9 cellular contexts compared by ENCODE assay signal in genomic region chr5:64811050-64811640, GRCh38. TPM values are rescaled to one million over a fixed set of nuclear protein-coding genes. Genes with fewer than 3 reads are reported as not detected.
DNase-seq lines count a peak whose midpoint lies in the region; ATAC-seq and TF ChIP-seq lines count a peak whose summit lies in the region.
"Had no signal": no experiment of that assay in that cellular context is flagged by ENCODE, and none has a peak within 500 bp of the region (broad histone marks: within the 10 kb centered on the region; RNA-seq: fewer than 3 reads in every experiment).

No MANE protein-coding gene starts in this region.

- no peaks in the 10 kb centered on the region for H3K9me3 ChIP-seq in H9 (ENCODE audit: control insufficient read depth, low read depth, low read length)
- no peaks in the 10 kb centered on the region for H3K9me3 ChIP-seq in iPS DF 6.9 (ENCODE audit: control insufficient read depth, insufficient read depth, low read length)
- no peaks in the 10 kb centered on the region for H3K9me3 ChIP-seq in stomach

- no peak overlapping the region for H4K5ac ChIP-seq in H9 (ENCODE audit: insufficient read length, low read depth, low read length)

- no CpG with 5 or more reads among the region's 1 CpG for WGBS in H9 (ENCODE audit: extremely low coverage, insufficient read length, low lambda C conversion rate)
- WGBS in iPS DF 6.9 (ENCODE audit: insufficient coverage, insufficient read length), result no CpG with 5 or more reads among the region's 1 CpG
- 32 to 75% (median 56%) methylated on average over 1 of the region's 1 CpG for WGBS in stomach, 5 donors

- H3T11ph ChIP-seq in H9 (ENCODE audit: low read length), result no peak overlapping the region

- H3K14ac ChIP-seq in H9 (ENCODE audit: insufficient read depth, low read length), result no peak overlapping the region

- in situ Hi-C loops in G401 (cut with HindIII; ENCODE audit: low sequenced_read_pairs), result no loop called here

- DNase-seq in G401 (ENCODE audit: low spot score) (peak; percentile 63), H9 (no peak), NCI-H345 (lab: John Stamatoyannopoulos, UW) (peak; percentile 33), astrocyte of the hippocampus (ENCODE audit: low read depth, low spot score) (peak; percentile 62), iPS DF 6.9 (ENCODE audit: low read depth, low spot score) (peak; percentile 7), stomach (no peak)

- no peak overlapping the region for H3K4me3 Mint-ChIP-seq in H9
- H3K4me3 Mint-ChIP-seq: activated T-cell treated with anti-CD3 and anti-CD28 coated beads, Interleukin-2, amount 50 U/mL, for 72 hours had no signal

- intact Hi-C loops in stomach (cut with DNase I; ENCODE audit: low total_unique reads), result no loop called here

- no peak overlapping the region for H3K27ac Mint-ChIP-seq in H9
- H3K27ac Mint-ChIP-seq: activated T-cell treated with anti-CD3 and anti-CD28 coated beads, Interleukin-2, amount 50 U/mL, for 72 hours had no signal

- no peak overlapping the region for H2BK20ac ChIP-seq in H9 (ENCODE audit: low read depth, low read length, poor library complexity, severe bottlenecking)

- H3K9me3 Mint-ChIP-seq in H9, result no peaks in the 10 kb centered on the region
- H3K9me3 Mint-ChIP-seq: activated T-cell treated with anti-CD3 and anti-CD28 coated beads, Interleukin-2, amount 50 U/mL, for 72 hours had no signal

- no peak overlapping the region for H2BK12ac ChIP-seq in H9 (ENCODE audit: insufficient read length, low read depth, low read length)

- H2AK5ac ChIP-seq in H9 (ENCODE audit: insufficient read length, low read length), result no peak overlapping the region

- no peak overlapping the region for H4K8ac ChIP-seq in H9 (replicated peaks; ENCODE audit: insufficient read length, low read depth, low read length)

- H3K27me3 ChIP-seq in H9 (ENCODE audit: insufficient read depth, low read length) (no peaks in the 10 kb centered on the region), iPS DF 6.9 (ENCODE audit: control insufficient read depth, insufficient read depth, low read length) (no peaks in the 10 kb centered on the region), stomach (no peaks in the 10 kb centered on the region)

- H3K9ac ChIP-seq in H9 (ENCODE audit: extremely low read depth, insufficient read length, low read length), result no peak overlapping the region

- no peak overlapping the region for H3K23ac ChIP-seq in H9 (ENCODE audit: insufficient read length, low read depth, low read length)

- no peak overlapping the region for H3K56ac ChIP-seq in H9 (ENCODE audit: insufficient read length, low read depth, low read length)

- TF ChIP-seq CTCF in H9 (conservative IDR thresholded peaks at IDR 0.05) (peak; percentile 83), stomach (IDR thresholded peaks at IDR 0.05) (peak in 5 of 7 experiments; percentile 10 to 60 (median 39))

- no peaks in the 10 kb centered on the region for H3K4me1 Mint-ChIP-seq in H9

- 0 out of 7 replicates have a peak, but pooled peaks cover 0 to 2% (median 0%) of the 10 kb centered on the region in 3 experiments for H3K36me3 Mint-ChIP-seq in H9 (ENCODE audit: insufficient read depth in 1 of 3, low read depth in 3 of 3)

- no peaks in the 10 kb centered on the region for H3K79me2 ChIP-seq in H9 (ENCODE audit: insufficient read depth, low read length)

- no peak overlapping the region for H2BK15ac ChIP-seq in H9 (ENCODE audit: low read depth, low read length)

- H4K20me1 ChIP-seq in H9 (ENCODE audit: control insufficient read depth, insufficient read depth, insufficient read length), result no peaks in the 10 kb centered on the region

- H3K4me2 ChIP-seq in H9 (ENCODE audit: insufficient read depth, insufficient read length, low read length), result no peak overlapping the region

- no peak overlapping the region for H2BK120ac ChIP-seq in H9 (ENCODE audit: low read depth, low read length, poor library complexity, severe bottlenecking)

- H3K79me1 ChIP-seq in H9 (ENCODE audit: insufficient read depth, low read depth, low read length, poor library complexity, severe bottlenecking), result no peaks in the 10 kb centered on the region

- ATAC-seq in GM19467 (IDR thresholded peaks at IDR 0.05; ENCODE audit: unreplicated experiment) (no peak), GM19328 (IDR thresholded peaks at IDR 0.05; ENCODE audit: unreplicated experiment) (no peak)
- ATAC-seq: activated T-cell treated with anti-CD3 and anti-CD28 coated beads, Interleukin-2, amount 50 U/mL, for 72 hours had no signal

- no peak overlapping the region for H4K91ac ChIP-seq in H9 (ENCODE audit: insufficient read length, low read depth, low read length)

- no peak overlapping the region for H3K4ac ChIP-seq in H9 (ENCODE audit: low read depth, low read length)

- H2BK5ac ChIP-seq in H9 (ENCODE audit: insufficient read length, low read length), result no peak overlapping the region

- H3K36me3 ChIP-seq in iPS DF 6.9 (ENCODE audit: control insufficient read depth, insufficient read depth, low read length), result no peaks in the 10 kb centered on the region
- peaks cover 0 to 16% (median 5%) of the 10 kb centered on the region in 4 donors for H3K36me3 ChIP-seq in stomach

- H3K27ac ChIP-seq in H9 (ENCODE audit: insufficient read length, low read depth, low read length) (no peak overlapping the region), iPS DF 6.9 (ENCODE audit: low read length) (no peak overlapping the region), stomach (no peak overlapping the region)

- H3K27me3 Mint-ChIP-seq in H9 (ENCODE audit: low read depth), result no peaks in the 10 kb centered on the region

- H3K4me3 ChIP-seq in iPS DF 6.9 (ENCODE audit: low read length) (no peak overlapping the region), stomach (no peak overlapping the region)

- TF ChIP-seq POLR2A in stomach (IDR thresholded peaks at IDR 0.05), result no peak

- H3K23me2 ChIP-seq in H9 (ENCODE audit: insufficient read length, low read depth, low read length, poor library complexity, severe bottlenecking), result no peaks in the 10 kb centered on the region

- H3K18ac ChIP-seq in H9 (ENCODE audit: insufficient read length, low read depth, low read length), result no peak overlapping the region

- TF ChIP-seq EP300 in stomach (IDR thresholded peaks at IDR 0.05), result no peak

- H2AFZ ChIP-seq in H9 (ENCODE audit: low read length), result no peak overlapping the region

- no peaks in the 10 kb centered on the region for H3K4me1 ChIP-seq in H9 (ENCODE audit: insufficient read depth, low read length)
- no peaks in the 10 kb centered on the region for H3K4me1 ChIP-seq in iPS DF 6.9 (ENCODE audit: control insufficient read depth, insufficient read depth, low read length)
- H3K4me1 ChIP-seq in stomach, result no peaks in the 10 kb centered on the region

RNA-seq across cellular contexts. Expression of gene CWC27, which starts 42.4 kb away (rescaled TPM):
- total RNA-seq in G401 (2014; rRNA removed; shearing (Covaris generic)), result 13.2 and 15.4 TPM in 2 replicates
- total RNA-seq in H9 (2021) (41.9 TPM in 2 replicates), stomach (10 to 100 TPM in 3 of 5 donors, 1 to 10 TPM in 1, not detected in 1; 5.8 to 25.7 (median 15.9) TPM)
- 10 to 100 TPM; 12.1 to 16.5 (median 14.3) TPM for polyA plus RNA-seq in stomach

RNA-seq across cellular contexts. Expression of gene SREK1IP1, which starts 42.7 kb away (rescaled TPM):
- 11.1 and 15.5 TPM in 2 replicates for total RNA-seq in G401 (2014; rRNA removed; shearing (Covaris generic))
- total RNA-seq in H9 (2021), result 24.2 and 28.6 TPM in 2 replicates
- 10 to 100 TPM in 3 of 5 donors, 1 to 10 TPM in 2; 2.3 to 43.2 (median 12.2) TPM for total RNA-seq in stomach
- 10 to 100 TPM; 20.5 to 28.4 (median 28.2) TPM for polyA plus RNA-seq in stomach

Comparison
In these comparisons a context has a peak if more than half of its experiments do, and no peak if none do; other contexts are left out.
1. DNase-seq: peak in G401 (single experiment), NCI-H345 (single experiment), astrocyte of the hippocampus (single experiment) and iPS DF 6.9 (single experiment); none in H9 (single experiment) and stomach (single experiment).